16 cellular contexts compared by ENCODE assay signal in the genomic region with DNA sequence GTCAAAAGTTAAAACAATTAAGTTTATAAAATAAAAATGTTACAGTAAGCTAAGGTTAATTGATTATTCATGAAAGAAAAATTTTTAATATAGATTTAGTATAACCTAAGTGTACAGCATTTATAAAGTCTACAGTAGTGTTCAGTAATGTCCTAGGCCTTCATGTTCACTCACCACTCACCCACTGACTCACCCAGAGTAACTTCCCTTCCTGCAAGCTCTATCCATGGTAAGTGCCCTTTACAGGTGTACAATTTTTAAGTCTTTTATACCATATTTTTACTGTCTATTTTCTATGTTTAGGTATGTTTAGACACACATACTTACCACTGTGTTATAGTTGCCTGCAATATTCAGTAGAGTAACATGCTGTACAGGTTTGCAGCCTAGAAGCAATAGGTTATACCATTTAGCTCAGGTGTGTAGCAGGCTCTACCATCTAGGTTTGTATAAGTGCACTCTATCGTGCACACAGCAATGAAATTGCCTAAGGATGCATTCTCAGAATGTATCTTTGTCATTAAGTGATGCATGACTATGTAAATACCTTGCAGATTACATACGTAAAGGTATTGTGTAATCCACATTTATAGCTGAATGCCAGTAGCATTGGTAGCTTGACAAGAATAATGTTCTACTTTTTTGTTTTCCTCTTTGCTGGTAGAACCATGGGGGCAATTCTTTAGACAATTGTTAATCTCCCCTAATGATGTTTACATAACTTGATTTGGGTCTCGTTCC. TPM values are rescaled to one million over a fixed set of nuclear protein-coding genes. Genes with fewer than 3 reads are reported as not detected.
A peak's percentile ranks its signal among the peaks of the same experiment; 100 is the strongest.
DNase-seq lines count a peak whose midpoint lies in the region; ATAC-seq lines count a peak whose summit lies in the region.
"Had no signal": no experiment of that assay in that cellular context is flagged by ENCODE, and none has a peak within 500 bp of the region (broad histone marks: within the 10 kb centered on the region; RNA-seq: fewer than 3 reads in every experiment).

No MANE protein-coding gene starts in this region.

- DNase-seq in COLO668 (lab: John Stamatoyannopoulos, UW; ENCODE audit: unreplicated experiment) (peak; percentile 24), HT1080 (ENCODE audit: low read depth) (peak; percentile 4), NCI-H748 treated with DMSO at 0.1 percent for 48 hours (lab: John Stamatoyannopoulos, UW) (peak; percentile 49), NCI-H446 (lab: John Stamatoyannopoulos, UW) (no peak)
- DNase-seq in stimulated activated CD4-positive, alpha-beta T cell treated with anti-CD3 and anti-CD28 coated beads, Interleukin-15, amount 100 ng/mL, for 24 hours = no peak
- DNase-seq in stimulated activated CD4-positive, alpha-beta T cell treated with anti-CD3 and anti-CD28 coated beads, Interleukin-12 subunit alpha, Interleukin-12 subunit beta, amount 100 ng/mL, for 4 hours = no peak
- DNase-seq: activated CD8-positive, alpha-beta T cell treated with anti-CD3 and anti-CD28 coated beads, Interleukin-2, amount 10 ng/mL, durations not matched to agents 7 days and 5 days; adrenal gland; mesenchymal stem cell; NCI-H2227 treated with DMSO at 0.1 percent for 48 hours; retina had no signal

- ATAC-seq in esophagus mucosa (peak; percentile 99), HG02642 (IDR thresholded peaks at IDR 0.05; ENCODE audit: poor library complexity, unreplicated experiment) (no peak)
- ATAC-seq: activated CD8-positive, alpha-beta T cell treated with anti-CD3 and anti-CD28 coated beads, Interleukin-2, amount 10 ng/mL, durations not matched to agents 7 days and 5 days; Panc1 had no signal

RNA-seq across cellular contexts. Expression of a gene that starts 35.7 kb away (rescaled TPM):
- total RNA-seq in HT1080 (2014; rRNA removed; shearing (Covaris generic)) = 0.11 TPM in 1 of 2 replicates, not detected in the other
- polyA plus RNA-seq in HT1080 (2015; cell fraction: cytosol; rRNA removed) = 0.07 and 0.19 TPM in 2 replicates
- 0.09 and 0.11 TPM in 2 replicates for polyA plus RNA-seq in HT1080 (2015; cell fraction: nucleus; rRNA removed)
- total RNA-seq in esophagus mucosa = not detected
- total RNA-seq: activated CD8-positive, alpha-beta T cell treated with anti-CD3 and anti-CD28 coated beads, Interleukin-2, amount 10 ng/mL, durations not matched to agents 7 days and 5 days; M059J; neural crest cell had no signal

Comparison
In these comparisons a context has a peak if more than half of its experiments do, and no peak if none do; other contexts are left out.
1. DNase-seq: peak in COLO668 (single experiment), HT1080 (single experiment) and NCI-H748 treated with DMSO at 0.1 percent for 48 hours (single experiment); none in stimulated activated CD4-positive, alpha-beta T cell treated with anti-CD3 and anti-CD28 coated beads, Interleukin-15, amount 100 ng/mL, for 24 hours (single experiment), NCI-H446 (0 of 2) and stimulated activated CD4-positive, alpha-beta T cell treated with anti-CD3 and anti-CD28 coated beads, Interleukin-12 subunit alpha, Interleukin-12 subunit beta, amount 100 ng/mL, for 4 hours (single experiment).